In the genomic region with DNA sequence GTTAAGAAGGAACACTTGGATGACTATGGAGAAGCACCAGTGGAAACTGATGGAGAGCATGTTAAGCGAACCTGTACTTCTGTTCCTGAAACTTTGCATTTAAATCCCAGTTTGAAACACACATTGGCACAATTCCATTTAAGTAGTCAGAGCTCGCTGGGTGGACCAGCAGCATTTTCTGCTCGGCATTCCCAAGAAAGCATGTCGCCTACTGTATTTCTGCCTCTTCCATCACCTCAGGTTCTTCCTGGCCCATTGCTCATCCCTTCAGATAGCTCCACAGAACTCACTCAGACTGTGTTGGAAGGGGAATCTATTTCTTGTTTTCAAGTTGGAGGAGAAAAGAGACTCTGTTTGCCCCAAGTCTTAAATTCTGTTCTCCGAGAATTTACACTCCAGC, we compare ENCODE assay signal across 14 cellular contexts. TPM values are rescaled to one million over a fixed set of nuclear protein-coding genes. Genes with fewer than 3 reads are reported as not detected.
A peak's percentile ranks its signal among the peaks of the same experiment; 100 is the strongest.
DNase-seq lines count a peak whose midpoint lies in the region; ATAC-seq, FAIRE-seq and TF ChIP-seq lines count a peak whose summit lies in the region.
"Had no signal": no experiment of that assay in that cellular context is flagged by ENCODE, and none has a peak within 500 bp of the region (broad histone marks: within the 10 kb centered on the region; RNA-seq: fewer than 3 reads in every experiment).

No MANE protein-coding gene starts in this region.

- H3K9ac ChIP-seq in kidney (ENCODE audit: low read length in 2 of 2), result no peak overlapping the region

- no peak overlapping the region for H3K27ac ChIP-seq in heart right ventricle
- H3K27ac ChIP-seq in kidney (ENCODE audit: low read depth in 2 of 2, low read length in 2 of 2), result no peak overlapping the region
- H3K27ac ChIP-seq in aorta (ENCODE audit: low read depth in 1 of 2, low read length in 2 of 2), result no peak overlapping the region

- TF ChIP-seq CTCF in heart right ventricle (IDR thresholded peaks at IDR 0.05) (no peak), astrocyte of the spinal cord (IDR thresholded peaks at IDR 0.05; ENCODE audit: low read depth, low read length) (no peak), kidney (IDR thresholded peaks at IDR 0.05; ENCODE audit: borderline replicate concordance, extremely low read depth, insufficient read depth) (no peak)

- no peak overlapping the region for H3K4me3 Mint-ChIP-seq in activated T-cell treated with anti-CD3 and anti-CD28 coated beads, Interleukin-2, amount 50 U/mL, for 4 hours

- no peaks in the 10 kb centered on the region for H3K27me3 Mint-ChIP-seq in activated T-cell treated with anti-CD3 and anti-CD28 coated beads, Interleukin-2, amount 50 U/mL, for 4 hours (ENCODE audit: low read depth)

- peaks cover 33% of the 10 kb centered on the region for H3K36me3 Mint-ChIP-seq in activated T-cell treated with anti-CD3 and anti-CD28 coated beads, Interleukin-2, amount 50 U/mL, for 4 hours (ENCODE audit: insufficient read depth)

- 82 to 87% methylated on average over 5 of the region's 5 CpGs for WGBS in heart right ventricle, 2 donors
- WGBS in aorta, 2 donors, result 54 to 59% methylated on average over 5 of the region's 5 CpGs

- no peaks in the 10 kb centered on the region for H3K9me3 Mint-ChIP-seq in activated T-cell treated with anti-CD3 and anti-CD28 coated beads, Interleukin-2, amount 50 U/mL, for 4 hours
- H3K9me3 Mint-ChIP-seq: activated T-helper 2 cell treated with anti-CD3 and anti-CD28 coated beads, Interferon-gamma antibody, Interleukin-2, Interleukin-4, amounts not matched to agents 10 μg/mL and 5 μg/mL and 100 μg/mL, durations not matched to agents 14 hours and 24 hours and 36 hours had no signal

- no peaks in the 10 kb centered on the region for H3K27me3 ChIP-seq in heart right ventricle
- no peaks in the 10 kb centered on the region for H3K27me3 ChIP-seq in aorta (ENCODE audit: control insufficient read depth in 1 of 2, insufficient read depth in 2 of 2, low read length in 1 of 2)

- intact Hi-C loops in heart right ventricle (cut with DNase I), result no loop called here
- intact Hi-C loops in left cardiac atrium (cut with DNase I), result no loop called here
- intact Hi-C loops in kidney (cut with DNase I), result no loop called here
- intact Hi-C loops in aorta (cut with DNase I), result no loop called here

- H3K4me1 ChIP-seq in heart right ventricle, result peaks cover 0 to 79% (median 57%) of the 10 kb centered on the region in 9 donors
- peaks cover 15 to 16% of the 10 kb centered on the region in 2 donors for H3K4me1 ChIP-seq in kidney (ENCODE audit: control insufficient read depth in 1 of 2, insufficient read depth in 1 of 2, low read depth in 1 of 2, low read length in 2 of 2)
- H3K4me1 ChIP-seq in aorta (ENCODE audit: control insufficient read depth in 1 of 2, insufficient read depth in 2 of 2, low read length in 2 of 2), result peaks cover 4 to 6% of the 10 kb centered on the region in 2 donors

- H3K9me3 ChIP-seq in heart right ventricle, result no peaks in the 10 kb centered on the region
- H3K9me3 ChIP-seq in kidney (ENCODE audit: control insufficient read depth in 1 of 2, low read length in 2 of 2), result no peaks in the 10 kb centered on the region
- no peaks in the 10 kb centered on the region for H3K9me3 ChIP-seq in aorta (ENCODE audit: control insufficient read depth, low read length)
- H3K9me3 ChIP-seq: mucosa of descending colon had no signal

- FAIRE-seq in kidney (lab: Jason Lieb, UNC), result no peak
- FAIRE-seq: frontal cortex, G401.6 had no signal

- H3K4me3 ChIP-seq in heart right ventricle (peak overlapping the region in 6 of 10 donors; percentile 2 to 99 (median 58)), astrocyte of the spinal cord (ENCODE audit: low read depth, low read length) (peak overlapping the region; percentile 87), kidney (ENCODE audit: low read length in 2 of 2) (peak overlapping the region; percentile 36 to 42), aorta (ENCODE audit: low read length in 2 of 2) (peak overlapping the region; percentile 11 to 34)
- H3K4me3 ChIP-seq: mucosa of descending colon had no signal

- peaks cover 56% of the 10 kb centered on the region for H3K4me1 Mint-ChIP-seq in activated T-cell treated with anti-CD3 and anti-CD28 coated beads, Interleukin-2, amount 50 U/mL, for 4 hours (ENCODE audit: low read depth)

- H3K36me3 ChIP-seq in heart right ventricle (peaks cover 0 to 60% (median 0%) of the 10 kb centered on the region in 9 donors), kidney (ENCODE audit: control insufficient read depth in 1 of 2, insufficient read depth in 2 of 2, low read length in 2 of 2) (peaks cover 2 to 10% of the 10 kb centered on the region in 2 donors), aorta (ENCODE audit: control insufficient read depth in 1 of 2, insufficient read depth in 2 of 2, low read length in 1 of 2) (peaks cover 0 to 3% of the 10 kb centered on the region in 2 donors)

- no peak for DNase-seq in heart right ventricle
- no peak for DNase-seq in left cardiac atrium
- DNase-seq in astrocyte of the spinal cord (ENCODE audit: low read depth, low spot score), result no peak
- DNase-seq in kidney, result no peak
- DNase-seq in aorta, result no peak
- no peak for DNase-seq in DMS153 (lab: John Stamatoyannopoulos, UW)
- DNase-seq in activated CD4-positive, CD25-positive, alpha-beta regulatory T cell treated with anti-CD3 and anti-CD28 coated beads, Interleukin-2, amount 50 U/mL, for 72 hours, result no peak
- DNase-seq in activated T-cell treated with anti-CD3 and anti-CD28 coated beads, Interleukin-2, amount 50 U/mL, for 4 hours, result no peak
- DNase-seq: cerebellar nuclear complex, mucosa of descending colon, RPMI8226 had no signal

- ATAC-seq in heart right ventricle, result no peak
- ATAC-seq in left cardiac atrium, result no peak
- ATAC-seq in aorta (ENCODE audit: low FRiP score), result no peak
- ATAC-seq in activated T-cell treated with anti-CD3 and anti-CD28 coated beads, Interleukin-2, amount 50 U/mL, for 4 hours, result no peak
- ATAC-seq: mucosa of descending colon had no signal

- in situ Hi-C loops in astrocyte of the spinal cord (cut with HindIII; ENCODE audit: low sequenced_read_pairs), result no loop called here

RNA-seq across cellular contexts. Expression of a gene that starts 3.0 kb away (rescaled TPM):
- total RNA-seq in heart right ventricle (10 to 100 TPM; 17.7 to 32.1 (median 24.9) TPM), left cardiac atrium (10 to 100 TPM; 19.8 to 46.5 TPM), kidney (68.2 TPM), aorta (100 to 1,000 TPM in 1 of 2 donors, 10 to 100 TPM in 1; 98.7 to 134 TPM)
- polyA plus RNA-seq in heart right ventricle (10 to 100 TPM in 1 of 2 donors, 1 to 10 TPM in 1; 4.9 to 10.2 TPM), kidney (ENCODE audit: insufficient read depth, low read depth, low replicate concordance) (5.6 TPM), aorta (10 to 100 TPM; 13.6 to 16.5 TPM)
- 10 to 100 TPM; 19.3 to 23.4 (median 20.0) TPM for total RNA-seq in activated T-cell treated with anti-CD3 and anti-CD28 coated beads, Interleukin-2, amount 50 U/mL, for 4 hours

RNA-seq across cellular contexts. Expression of a gene that starts 58.2 kb away (rescaled TPM):
- 1 to 10 TPM; 1.6 to 3.9 (median 2.8) TPM for total RNA-seq in heart right ventricle
- polyA plus RNA-seq in heart right ventricle, result 1 to 10 TPM; 1.6 to 3.2 TPM
- 10 to 100 TPM in 1 of 2 donors, 1 to 10 TPM in 1; 9.4 to 12.9 TPM for total RNA-seq in left cardiac atrium
- total RNA-seq in kidney, result 2.4 TPM
- 1.6 TPM for polyA plus RNA-seq in kidney (ENCODE audit: insufficient read depth, low read depth, low replicate concordance)
- total RNA-seq in aorta, result 10 to 100 TPM in 1 of 2 donors, 1 to 10 TPM in 1; 5.1 to 11.9 TPM
- 1 to 10 TPM in 1 of 2 donors, under 1 TPM in 1; 0.36 to 1.4 TPM for polyA plus RNA-seq in aorta
- total RNA-seq in activated T-cell treated with anti-CD3 and anti-CD28 coated beads, Interleukin-2, amount 50 U/mL, for 4 hours, result under 1 TPM; 0.19 to 0.38 (median 0.32) TPM

Comparison
In these comparisons a context has a peak if more than half of its experiments do, and no peak if none do; other contexts are left out.
1. H3K4me3 ChIP-seq: peak in every context shown above with its lines; median percentile 87 in astrocyte of the spinal cord; 58 in heart right ventricle; 39 in kidney; 22 in aorta.